In the genomic region with DNA sequence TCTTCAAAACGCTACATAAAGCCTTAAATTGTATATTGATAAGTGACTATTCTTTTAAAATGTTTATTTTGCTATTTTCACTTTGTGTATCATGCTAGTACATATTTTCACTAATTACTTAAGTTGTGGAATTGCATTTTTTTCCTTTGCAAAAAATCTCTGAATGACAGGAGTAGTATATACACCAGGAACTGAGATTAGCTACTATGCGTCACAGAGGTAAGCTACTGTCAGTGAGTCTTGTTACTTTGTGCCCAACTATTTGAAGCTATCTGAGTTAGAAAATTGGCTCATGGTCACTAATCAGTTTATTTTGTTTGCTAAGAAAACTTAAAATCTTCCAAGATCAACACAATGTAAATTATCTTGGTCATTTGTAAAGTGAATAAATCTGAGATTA, we compare ENCODE assay signal across 24 cellular contexts.
"Had no signal": no experiment of that assay in that cellular context is flagged by ENCODE, and none has a peak within 500 bp of the region (broad histone marks: within the 10 kb centered on the region; RNA-seq: fewer than 3 reads in every experiment).

No MANE protein-coding gene starts in this region.

- H3K4me3 ChIP-seq: left ventricle myocardium inferior, lung, mucosa of descending colon, ovary, right atrium auricular region, skin epidermis, stomach, testis, thyroid gland, transverse colon, upper lobe of left lung, vagina had no signal

- H3K4me1 Mint-ChIP-seq: immature natural killer cell; naive thymus-derived CD4-positive, alpha-beta T cell; stimulated activated naive B cell treated with anti-CD40 and anti-IgM and Interleukin-4, amounts not matched to agents 10 μg/mL and 1 μg/mL and 100 μg/mL, for 72 hours had no signal

- H3K9me3 ChIP-seq: ovary, right atrium auricular region, testis, thyroid gland, transverse colon, upper lobe of left lung, vagina had no signal

- H3K4me1 ChIP-seq: left ventricle myocardium inferior, right atrium auricular region, testis, thyroid gland, transverse colon, upper lobe of left lung, vagina had no signal

- H3K4me3 Mint-ChIP-seq: immature natural killer cell; naive thymus-derived CD4-positive, alpha-beta T cell; natural killer cell treated with Interleukin-12 subunit alpha and Interleukin-12 subunit beta and Interleukin-15 and Interleukin-18, amount 100 ng/mL, for 72 hours; stimulated activated naive B cell treated with anti-CD40 and anti-IgM and Interleukin-4, amounts not matched to agents 10 μg/mL and 1 μg/mL and 100 μg/mL, for 72 hours had no signal

- H3K36me3 Mint-ChIP-seq: immature natural killer cell; naive thymus-derived CD4-positive, alpha-beta T cell; stimulated activated naive B cell treated with anti-CD40 and anti-IgM and Interleukin-4, amounts not matched to agents 10 μg/mL and 1 μg/mL and 100 μg/mL, for 72 hours had no signal

- H3K27ac Mint-ChIP-seq: immature natural killer cell; naive thymus-derived CD4-positive, alpha-beta T cell; natural killer cell treated with Interleukin-12 subunit alpha and Interleukin-12 subunit beta and Interleukin-15 and Interleukin-18, amount 100 ng/mL, for 72 hours; progenitor cell of endocrine pancreas; stimulated activated naive B cell treated with anti-CD40 and anti-IgM and Interleukin-4, amounts not matched to agents 10 μg/mL and 1 μg/mL and 100 μg/mL, for 72 hours had no signal

- DNase-seq: immature natural killer cell; left ventricle myocardium inferior; midbrain; mucosa of descending colon; naive thymus-derived CD4-positive, alpha-beta T cell; ovary; stimulated activated CD4-positive, alpha-beta T cell treated with anti-CD3 and anti-CD28 coated beads, Interleukin-12 subunit alpha, Interleukin-12 subunit beta, amount 100 ng/mL, for 4 hours; stimulated activated CD4-positive, alpha-beta T cell treated with anti-CD3 and anti-CD28 coated beads, Interleukin-15, amount 100 ng/mL, for 24 hours; stimulated activated CD4-positive, alpha-beta T cell treated with anti-CD3 and anti-CD28 coated beads, Interleukin-2, amount 100 ng/mL, for 24 hours; stimulated activated CD4-positive, alpha-beta T cell treated with anti-CD3 and anti-CD28 coated beads, Interleukin-4, amount 100 ng/mL, for 1 hour; stimulated activated naive B cell treated with anti-CD40 and anti-IgM and Interleukin-4, amounts not matched to agents 10 μg/mL and 1 μg/mL and 100 μg/mL, for 72 hours; stimulated activated naive CD8-positive, alpha-beta T cell treated with anti-CD3 and anti-CD28 coated beads, Interleukin-15, Interleukin-2, amounts not matched to agents 100 U/mL and 50 U/mL, for 24 hours; testis; thyroid gland; transverse colon; upper lobe of left lung had no signal

- FAIRE-seq: islet of Langerhans had no signal

- H3K27me3 ChIP-seq: ovary, right atrium auricular region, stomach, testis, thyroid gland, transverse colon, upper lobe of left lung, vagina had no signal

- H3K27ac ChIP-seq: left ventricle myocardium inferior, ovary, right atrium auricular region, skin epidermis, testis, thyroid gland, transverse colon, upper lobe of left lung, vagina had no signal

- ATAC-seq: naive thymus-derived CD4-positive, alpha-beta T cell; natural killer cell treated with Interleukin-12 subunit alpha and Interleukin-12 subunit beta and Interleukin-15 and Interleukin-18, amount 100 ng/mL, for 72 hours; stimulated activated naive B cell treated with anti-CD40 and anti-IgM and Interleukin-4, amounts not matched to agents 10 μg/mL and 1 μg/mL and 100 μg/mL, for 72 hours; stimulated activated naive CD8-positive, alpha-beta T cell treated with anti-CD3 and anti-CD28 coated beads, Interleukin-15, Interleukin-2, amounts not matched to agents 100 U/mL and 50 U/mL, for 24 hours had no signal

- H3K27me3 Mint-ChIP-seq: naive thymus-derived CD4-positive, alpha-beta T cell; natural killer cell treated with Interleukin-12 subunit alpha and Interleukin-12 subunit beta and Interleukin-15 and Interleukin-18, amount 100 ng/mL, for 72 hours; progenitor cell of endocrine pancreas; stimulated activated naive B cell treated with anti-CD40 and anti-IgM and Interleukin-4, amounts not matched to agents 10 μg/mL and 1 μg/mL and 100 μg/mL, for 72 hours had no signal

- H3K36me3 ChIP-seq: left ventricle myocardium inferior, ovary, right atrium auricular region, stomach, thyroid gland, transverse colon, upper lobe of left lung, vagina had no signal
